ENCODE assay signal across 20 cellular contexts in genomic region chr9:7171461-7171860, GRCh38.
"Had no signal": no experiment of that assay in that cellular context is flagged by ENCODE, and none has a peak within 500 bp of the region (broad histone marks: within the 10 kb centered on the region; RNA-seq: fewer than 3 reads in every experiment).

No MANE protein-coding gene starts in this region.

- ATAC-seq: left lobe of liver, right lobe of liver had no signal

- H3K9me3 ChIP-seq: ovary, right lobe of liver, testis, upper lobe of left lung had no signal

- H3K9me3 Mint-ChIP-seq: activated T-helper 1 cell treated with anti-CD3 and anti-CD28 coated beads, Interleukin-12 subunit alpha, Interleukin-12 subunit beta, Interleukin-2, Interleukin-4 antibody, amounts not matched to agents 30 ng/mL and 10 ng/mL and 1 ng/mL, durations not matched to agents 14 hours and 24 hours and 36 hours; nephron had no signal

- H3K4me3 ChIP-seq: dorsolateral prefrontal cortex, lung, ovary, right lobe of liver, testis, upper lobe of left lung had no signal

- H3K4me1 ChIP-seq: right lobe of liver, testis, upper lobe of left lung had no signal

- DNase-seq: activated CD4-positive, alpha-beta T cell treated with anti-CD3 and anti-CD28 coated beads, Interleukin-2, amount 50 U/mL, for 4 hours; amygdala; dorsolateral prefrontal cortex; glutamatergic neuron; kidney; midbrain; ovary; right lobe of liver; small intestine; stimulated activated CD4-positive, alpha-beta T cell treated with anti-CD3 and anti-CD28 coated beads, Interleukin-15, amount 100 ng/mL, for 24 hours; stimulated activated CD4-positive, alpha-beta T cell treated with anti-CD3 and anti-CD28 coated beads, Interleukin-2, amount 100 ng/mL, for 48 hours; SW 1271; T1000; testis; upper lobe of left lung had no signal

- H3K27ac Mint-ChIP-seq: activated naive CD8-positive, alpha-beta T cell; activated T-helper 1 cell treated with anti-CD3 and anti-CD28 coated beads, Interleukin-12 subunit alpha, Interleukin-12 subunit beta, Interleukin-2, Interleukin-4 antibody, amounts not matched to agents 30 ng/mL and 10 ng/mL and 1 ng/mL, durations not matched to agents 14 hours and 24 hours and 36 hours had no signal

- H3K27ac ChIP-seq: dorsolateral prefrontal cortex, ovary, right lobe of liver, upper lobe of left lung had no signal

- H3K36me3 ChIP-seq: ovary had no signal

- H3K27me3 ChIP-seq: dorsolateral prefrontal cortex, ovary, right lobe of liver, testis, upper lobe of left lung had no signal

- H3K27me3 Mint-ChIP-seq: activated naive CD8-positive, alpha-beta T cell had no signal

- H3K4me3 Mint-ChIP-seq: activated naive CD8-positive, alpha-beta T cell; activated T-helper 1 cell treated with anti-CD3 and anti-CD28 coated beads, Interleukin-12 subunit alpha, Interleukin-12 subunit beta, Interleukin-2, Interleukin-4 antibody, amounts not matched to agents 30 ng/mL and 10 ng/mL and 1 ng/mL, durations not matched to agents 14 hours and 24 hours and 36 hours; nephron had no signal
